Comparison of ENCODE assay signal across 1 cellular context in the genomic region with DNA sequence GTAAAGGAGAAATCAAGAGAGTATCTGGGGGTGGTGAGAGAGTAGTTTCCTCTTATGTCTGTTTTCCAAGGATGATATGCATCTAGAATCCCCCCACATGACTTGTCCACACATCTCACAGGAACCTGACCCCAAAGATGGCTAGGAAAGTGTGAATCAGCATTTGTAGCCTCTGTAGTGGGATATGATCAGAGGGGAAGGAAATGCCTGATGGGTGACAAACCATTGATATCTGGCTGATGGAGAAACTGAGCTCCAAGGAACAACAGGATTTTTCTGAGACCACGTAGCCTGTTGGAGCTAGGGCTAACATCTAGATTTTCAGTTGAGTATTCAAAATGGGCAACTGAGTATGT.
A peak's percentile ranks its signal among the peaks of the same experiment; 100 is the strongest.
TF ChIP-seq lines count a peak whose summit lies in the region.

No MANE protein-coding gene starts in this region.

TF ChIP-seq in endothelial cell of umbilical vein, 7 proteins besides CTCF, POLR2A, EP300 and RAD21 (continued from another document):
- TF ChIP-seq POLR2AphosphoS5 (IDR thresholded peaks at IDR 0.05; ENCODE audit: insufficient read depth, low read depth, low read length) (peak; percentile 80), GATA2 (IDR thresholded peaks at IDR 0.05; ENCODE audit: insufficient read depth, insufficient read length, low read depth, low read length) (peak; percentile 99), EZH2 (IDR thresholded peaks at IDR 0.05; ENCODE audit: borderline replicate concordance, low read depth, low read length, severe bottlenecking) (no peak)
